In genomic region chr6:89494131-89494793, GRCh38 we compare ENCODE assay signal across 15 cellular contexts.
A peak's percentile ranks its signal among the peaks of the same experiment; 100 is the strongest.
DNase-seq lines count a peak whose midpoint lies in the region; ATAC-seq and TF ChIP-seq lines count a peak whose summit lies in the region.
"Had no signal": no experiment of that assay in that cellular context is flagged by ENCODE, and none has a peak within 500 bp of the region (broad histone marks: within the 10 kb centered on the region; RNA-seq: fewer than 3 reads in every experiment).

No MANE protein-coding gene starts in this region.

- POLR2A ChIA-PET in Panc1 (lab: Charles Lee), result no interaction called here

- no peak overlapping the region for H2AFZ ChIP-seq in hepatocyte

- TF ChIP-seq CTCF in GM12875 (IDR thresholded peaks at IDR 0.05; ENCODE audit: borderline replicate concordance, insufficient read depth, low read depth, low read length) (peak; percentile 21; the same call in 1 of the 2 replicates), HFFc6 (IDR thresholded peaks at IDR 0.05) (peak; percentile 24; the same call in 1 of the 2 replicates), Panc1 (IDR thresholded peaks at IDR 0.05) (peak; percentile 7; the same call in 1 of the 2 replicates), hepatocyte (IDR thresholded peaks at IDR 0.05; ENCODE audit: poor library complexity) (no peak)

- H3K27ac ChIP-seq in Panc1 (ENCODE audit: low read length) (no peak overlapping the region), hepatocyte (no peak overlapping the region)
- H3K27ac ChIP-seq: C4-2B, suprapubic skin had no signal

- no peaks in the 10 kb centered on the region for H3K4me1 Mint-ChIP-seq in HFFc6 (ENCODE audit: low read depth)
- peaks cover 4% of the 10 kb centered on the region for H3K4me1 Mint-ChIP-seq in memory B cell
- H3K4me1 Mint-ChIP-seq: naive B cell, T-cell had no signal

- H3K27me3 ChIP-seq in Panc1 (ENCODE audit: control insufficient read depth, insufficient read depth, low read length), result peaks cover 3% of the 10 kb centered on the region; the same call in 1 of the 2 replicates
- H3K27me3 ChIP-seq in hepatocyte, result no peaks in the 10 kb centered on the region
- H3K27me3 ChIP-seq: suprapubic skin had no signal

- H3K36me3 Mint-ChIP-seq in HFFc6 (ENCODE audit: low read depth) (no peaks in the 10 kb centered on the region), memory B cell (peaks cover 4% of the 10 kb centered on the region)
- H3K36me3 Mint-ChIP-seq: naive B cell had no signal

- H4K20me1 ChIP-seq in hepatocyte (ENCODE audit: insufficient read depth, poor library complexity, severe bottlenecking), result no peaks in the 10 kb centered on the region

- H3K4me1 ChIP-seq in Panc1 (ENCODE audit: control insufficient read depth, insufficient read depth, low read length) (no peaks in the 10 kb centered on the region), hepatocyte (ENCODE audit: insufficient read depth) (no peaks in the 10 kb centered on the region)
- H3K4me1 ChIP-seq: suprapubic skin had no signal

- DNase-seq in HFFc6 (no peak), Panc1 (ENCODE audit: low read depth, low spot score) (no peak), memory B cell (ENCODE audit: low spot score in 2 of 2) (no peak), NCI-H187 treated with DMSO at 0.1 percent for 48 hours (lab: John Stamatoyannopoulos, UW) (no peak), hepatocyte (ENCODE audit: low spot score) (no peak)
- DNase-seq: activated CD4-positive, alpha-beta T cell treated with anti-CD3 and anti-CD28 coated beads, Interleukin-2, amount 10 ng/mL, durations not matched to agents 7 days and 5 days; aorta; kidney glomerular epithelial cell; naive B cell; NCI-H2081; T-cell had no signal

- H3K27ac Mint-ChIP-seq in HFFc6, result no peak overlapping the region
- no peak overlapping the region for H3K27ac Mint-ChIP-seq in memory B cell
- H3K27ac Mint-ChIP-seq: activated CD4-positive, alpha-beta T cell treated with anti-CD3 and anti-CD28 coated beads, Interleukin-2, amount 10 ng/mL, durations not matched to agents 7 days and 5 days; T-cell had no signal

- 86% methylated on average over 3 of the region's 3 CpGs for WGBS in hepatocyte (ENCODE audit: low lambda C conversion rate, missing lambda C conversion rate)

- no peaks in the 10 kb centered on the region for H3K9me2 ChIP-seq in hepatocyte (replicated peaks; ENCODE audit: insufficient read depth)

- no TSS peak for BruUV-seq in Panc1 (replicated peaks; lab: Mats Ljungman, UMichigan)

- no peak overlapping the region for H3K4me2 ChIP-seq in hepatocyte

- in situ Hi-C loops in Panc1 (cut with HindIII; ENCODE audit: low pct_unique_long_range_greater_than_20kb, low sequenced_read_pairs), result no loop called here

- no peak overlapping the region for H3K4me3 Mint-ChIP-seq in HFFc6
- no peak overlapping the region for H3K4me3 Mint-ChIP-seq in memory B cell
- H3K4me3 Mint-ChIP-seq: activated CD4-positive, alpha-beta T cell treated with anti-CD3 and anti-CD28 coated beads, Interleukin-2, amount 10 ng/mL, durations not matched to agents 7 days and 5 days; naive B cell; T-cell had no signal

- CTCF ChIA-PET in Panc1 (lab: Charles Lee), result no interaction called here

- intact Hi-C loops in Panc1 (cut with micrococcal nuclease; ENCODE audit: unreplicated experiment), result no loop called here

- no peaks in the 10 kb centered on the region for H3K79me2 ChIP-seq in hepatocyte

- ATAC-seq in Panc1, result peak; percentile 26; the same call in 1 of the 2 replicates
- peak; percentile 39 for ATAC-seq in memory B cell (ENCODE audit: low read depth)
- ATAC-seq in HG02759 (IDR thresholded peaks at IDR 0.05; ENCODE audit: unreplicated experiment), result no peak
- ATAC-seq: T-cell had no signal

- H3K36me3 ChIP-seq in Panc1 (ENCODE audit: control insufficient read depth, insufficient read depth, low read length) (no peaks in the 10 kb centered on the region), hepatocyte (replicated peaks; ENCODE audit: insufficient read depth, low read depth) (no peaks in the 10 kb centered on the region)
- H3K36me3 ChIP-seq: suprapubic skin had no signal

- H3K27me3 Mint-ChIP-seq in HFFc6 (ENCODE audit: insufficient read depth), result peaks cover 9% of the 10 kb centered on the region
- no peaks in the 10 kb centered on the region for H3K27me3 Mint-ChIP-seq in memory B cell
- H3K27me3 Mint-ChIP-seq: T-cell had no signal

- H3K9me3 Mint-ChIP-seq in HFFc6 (no peaks in the 10 kb centered on the region), memory B cell (no peaks in the 10 kb centered on the region)
- H3K9me3 Mint-ChIP-seq: activated CD4-positive, alpha-beta T cell treated with anti-CD3 and anti-CD28 coated beads, Interleukin-2, amount 10 ng/mL, durations not matched to agents 7 days and 5 days; naive B cell; T-cell had no signal

- H3K4me3 ChIP-seq in GM12875 (ENCODE audit: low read depth, low read length) (no peak overlapping the region), Panc1 (ENCODE audit: low read depth in 2 of 2, low read length in 2 of 2) (no peak overlapping the region), hepatocyte (no peak overlapping the region)
- H3K4me3 ChIP-seq: suprapubic skin had no signal

- no peaks in the 10 kb centered on the region for H3K9me3 ChIP-seq in Panc1 (ENCODE audit: control insufficient read depth, insufficient read depth, low read depth, low read length)
- H3K9me3 ChIP-seq in hepatocyte (ENCODE audit: low read depth), result no peaks in the 10 kb centered on the region
- H3K9me3 ChIP-seq: suprapubic skin had no signal
